10 cellular contexts compared by ENCODE assay signal in genomic region chr9:93154293-93154903, GRCh38. TPM values are rescaled to one million over a fixed set of nuclear protein-coding genes. Genes with fewer than 3 reads are reported as not detected.
A peak's percentile ranks its signal among the peaks of the same experiment; 100 is the strongest.
DNase-seq lines count a peak whose midpoint lies in the region; ATAC-seq, FAIRE-seq and TF ChIP-seq lines count a peak whose summit lies in the region.
"Had no signal": no experiment of that assay in that cellular context is flagged by ENCODE, and none has a peak within 500 bp of the region (broad histone marks: within the 10 kb centered on the region; RNA-seq: fewer than 3 reads in every experiment).

No MANE protein-coding gene starts in this region.

- H3K9me3 ChIP-seq in GM12878 (replicated peaks; ENCODE audit: control insufficient read depth, insufficient read depth, low read length) = no peaks in the 10 kb centered on the region; the same call in 1 of the 3 replicates

- TF ChIP-seq POLR2A in GM12878 (IDR thresholded peaks at IDR 0.05; ENCODE audit: low read depth, low read length) = no peak

- no peaks in the 10 kb centered on the region for H3K4me1 Mint-ChIP-seq in memory B cell

- BruUV-seq in GM12878 (replicated peaks; lab: Mats Ljungman, UMichigan) = no TSS peak

- no peak overlapping the region for H3K4me3 ChIP-seq in BJ (ENCODE audit: low read depth, low read length)
- no peak overlapping the region for H3K4me3 ChIP-seq in GM12864 (ENCODE audit: low read depth, low read length)
- H3K4me3 ChIP-seq in GM12878 = no peak overlapping the region

- H3K9ac ChIP-seq in GM12878 (ENCODE audit: control insufficient read depth, insufficient read depth, low read length) = no peak overlapping the region

- ATAC-seq in GM12878 (peak; percentile 28; the same call in 1 of the 3 replicates), memory B cell (ENCODE audit: low read depth) (peak; percentile 34), HG03025 (IDR thresholded peaks at IDR 0.05; ENCODE audit: low FRiP score, unreplicated experiment) (no peak)

- H3K4me3 Mint-ChIP-seq in memory B cell = no peak overlapping the region
- H3K4me3 Mint-ChIP-seq: stimulated activated naive CD8-positive, alpha-beta T cell treated with anti-CD3 and anti-CD28 coated beads, Interleukin-15, Interleukin-2, amounts not matched to agents 100 ng/mL and 50 ng/mL, for 24 hours had no signal

- no peak overlapping the region for H2AFZ ChIP-seq in GM12878 (ENCODE audit: control insufficient read depth, low read depth, low read length)

- peak; percentile 29; the same call in 1 of the 2 replicates for TF ChIP-seq RAD21 in GM12878 (IDR thresholded peaks at IDR 0.05; ENCODE audit: insufficient read depth, low read depth, low read length)

- SMC1A ChIA-PET in GM12878 (lab: Charles Lee; ENCODE audit: uncharacterized antibody, unreplicated experiment) = interaction anchor here (1.0 to 1.3 kb wide), 3 partner anchors 46 to 151 kb away, joined by 3 to 4 read pairs (median 3); no protein-coding TSS in a partner anchor

- no peaks in the 10 kb centered on the region for H3K36me3 Mint-ChIP-seq in memory B cell

- no peak for DNase-seq in BJ (ENCODE audit: low read depth)
- no peak for DNase-seq in GM12864 (ENCODE audit: low read depth)
- DNase-seq in NOMO-1 treated with DMSO at 0.1 percent for 48 hours (lab: John Stamatoyannopoulos, UW; ENCODE audit: unreplicated experiment) = peak; percentile 36
- DNase-seq in GM12878 (ENCODE audit: low read depth, low spot score) = no peak
- DNase-seq in memory B cell (ENCODE audit: low spot score in 2 of 2) = peak in 1 of 2 donors; percentile 28
- DNase-seq in NCI-H146 (lab: John Stamatoyannopoulos, UW) = no peak
- no peak for DNase-seq in NCI-H2171 treated with DMSO at 0.1 percent for 48 hours (lab: John Stamatoyannopoulos, UW)

- H3K79me2 ChIP-seq in GM12878 (ENCODE audit: control insufficient read depth, insufficient read depth, low read length) = no peaks in the 10 kb centered on the region

- no peak for TF ChIP-seq EP300 in GM12878 (IDR thresholded peaks at IDR 0.05; ENCODE audit: borderline replicate concordance in 1 of 2, control insufficient read depth in 1 of 2, low read depth in 2 of 2, low read length in 2 of 2)

- no peaks in the 10 kb centered on the region for H3K36me3 ChIP-seq in BJ (ENCODE audit: control insufficient read depth, insufficient read depth, low read length)
- no peaks in the 10 kb centered on the region for H3K36me3 ChIP-seq in GM12878 (ENCODE audit: control insufficient read depth in 2 of 2, insufficient read depth in 2 of 2, low read length in 1 of 2)

- POLR2A ChIA-PET in BJ (lab: Charles Lee) = no interaction called here
- POLR2A ChIA-PET in GM12878 (lab: Charles Lee) = no interaction called here

- CTCF ChIA-PET in BJ (lab: Yijun Ruan, JAX) (interaction anchor here (0.5 to 2.2 kb wide), 11 partner anchors 9 to 148 kb away, joined by 3 to 17 read pairs (median 3); no protein-coding TSS in a partner anchor), GM12878 (lab: Yijun Ruan, JAX) (interaction anchor here (0.6 to 3.5 kb wide), 18 partner anchors 9 to 412 kb away, joined by 3 to 16 read pairs (median 4); no protein-coding TSS in a partner anchor)

- H3K27ac ChIP-seq in GM12878 (ENCODE audit: control insufficient read depth, insufficient read depth) = no peak overlapping the region

- peaks cover 5% of the 10 kb centered on the region for H3K4me1 ChIP-seq in GM12878 (ENCODE audit: control insufficient read depth, insufficient read depth, low read length)

- no peaks in the 10 kb centered on the region for H3K27me3 Mint-ChIP-seq in memory B cell
- H3K27me3 Mint-ChIP-seq: stimulated activated naive CD8-positive, alpha-beta T cell treated with anti-CD3 and anti-CD28 coated beads, Interleukin-15, Interleukin-2, amounts not matched to agents 100 ng/mL and 50 ng/mL, for 24 hours had no signal

- H3K9me3 Mint-ChIP-seq in memory B cell = no peaks in the 10 kb centered on the region
- H3K9me3 Mint-ChIP-seq: stimulated activated naive CD8-positive, alpha-beta T cell treated with anti-CD3 and anti-CD28 coated beads, Interleukin-15, Interleukin-2, amounts not matched to agents 100 ng/mL and 50 ng/mL, for 24 hours had no signal

- 81% methylated on average over 14 of the region's 14 CpGs for WGBS in GM12878 (ENCODE audit: insufficient coverage, insufficient replicate concordance, low lambda C conversion rate, missing lambda C conversion rate)

- no peaks in the 10 kb centered on the region for H4K20me1 ChIP-seq in GM12878 (ENCODE audit: control insufficient read depth, insufficient read depth)

- in situ Hi-C loops in GM12878 (cut with MboI) = no loop called here

- intact Hi-C loops in GM12878 (cut with micrococcal nuclease; ENCODE audit: unreplicated experiment) = loop anchor here (2.0 kb wide), 1 partner anchor 46 kb away; no protein-coding TSS in a partner anchor

- H3K27ac Mint-ChIP-seq in memory B cell = no peak overlapping the region
- H3K27ac Mint-ChIP-seq: stimulated activated naive CD8-positive, alpha-beta T cell treated with anti-CD3 and anti-CD28 coated beads, Interleukin-15, Interleukin-2, amounts not matched to agents 100 ng/mL and 50 ng/mL, for 24 hours had no signal

- H3K27me3 ChIP-seq in BJ (ENCODE audit: control insufficient read depth, insufficient read depth, low read length) = no peaks in the 10 kb centered on the region; the same call in 1 of the 2 replicates
- no peaks in the 10 kb centered on the region for H3K27me3 ChIP-seq in GM12878 (replicated peaks in 1 of 2; ENCODE audit: control insufficient read depth in 2 of 2, insufficient read depth in 2 of 2, low read length in 1 of 2)

- TF ChIP-seq CTCF in BJ (IDR thresholded peaks at IDR 0.05; ENCODE audit: insufficient read depth, low read depth, low read length) (peak; percentile 59), GM12864 (IDR thresholded peaks at IDR 0.05; ENCODE audit: low read depth, low read length, missing control alignments) (peak; percentile 64), GM12878 (IDR thresholded peaks at IDR 0.05 in 2 of 3, conservative IDR thresholded peaks at IDR 0.05 in 1 of 3; ENCODE audit: control insufficient read depth in 2 of 3, extremely low read depth in 1 of 3, insufficient read depth in 1 of 3, low read depth in 3 of 3, low read length in 3 of 3) (peak; percentile 47 to 71 (median 64))

- no peak overlapping the region for H3K4me2 ChIP-seq in GM12878 (ENCODE audit: control insufficient read depth, insufficient read depth)

- FAIRE-seq in GM12878 (lab: Jason Lieb, UNC) = no peak

- RAD21 ChIA-PET in GM12878 (lab: Charles Lee; ENCODE audit: unreplicated experiment) = no interaction called here

RNA-seq across cellular contexts. Expression of gene NINJ1, which starts 20.3 kb away (rescaled TPM):
- polyA plus RNA-seq in BJ (2011; rRNA removed) = 32.3 and 53.9 TPM in 2 replicates
- 16.9 and 20.7 TPM in 2 replicates for polyA minus RNA-seq in BJ (2011; rRNA and poly(A)+ RNA removed)
- 38.5 and 41.6 TPM in 2 replicates for total RNA-seq in GM12878 (2013; cell fraction: nucleolus; rRNA removed)
- total RNA-seq in GM12878 (2014; rRNA removed) = 18.6 and 23.0 TPM in 2 replicates
- 8.0 TPM in 2 replicates for total RNA-seq in GM12878 (2014; rRNA removed; fragmentation: Illumina TruSeq; extraction: Trizol)
- 15.1 and 16.6 TPM in 2 replicates for total RNA-seq in GM12878 (2021)
- 13.3 TPM for polyA plus RNA-seq in GM12878 (2011; ENCODE audit: low read depth)
- 12.7 and 33.5 TPM in 2 replicates for polyA plus RNA-seq in GM12878 (2011; rRNA removed)
- 55.7 and 66.8 TPM in 2 replicates for polyA plus RNA-seq in GM12878 (2011; cell fraction: cytosol; rRNA removed)
- 48.8 and 50.5 TPM in 2 replicates for polyA plus RNA-seq in GM12878 (2011; cell fraction: nucleus; rRNA removed)
- polyA plus RNA-seq in GM12878 (2012) = 25.3 and 27.1 TPM in 2 replicates
- polyA plus RNA-seq in GM12878 (2014; fragmentation: Illumina TruSeq; extraction: Trizol) = 2.5 and 8.7 TPM in 2 replicates
- polyA plus RNA-seq in GM12878 (2014; fragmentation: Nextera tagmentation; extraction: Ambion mirVana) = 1 to 10 TPM in 1 of 2 experiments, under 1 TPM in 1; 0.64 to 2.5 TPM
- polyA plus RNA-seq in GM12878 (2014; rRNA removed) = 23.7 and 27.5 TPM in 2 replicates
- 10 to 100 TPM; 19.1 to 19.3 TPM for polyA plus RNA-seq in GM12878 (2016; fragmentation: Nextera tagmentation; extraction: Ambion mirVana)
- 21.6 and 36.2 TPM in 2 replicates for polyA minus RNA-seq in GM12878 (2011; rRNA and poly(A)+ RNA removed)
- polyA minus RNA-seq in GM12878 (2011; cell fraction: cytosol; rRNA and poly(A)+ RNA removed) = 14.6 and 15.7 TPM in 2 replicates
- polyA minus RNA-seq in GM12878 (2011; cell fraction: nucleus; rRNA and poly(A)+ RNA removed) = 8.0 and 14.3 TPM in 2 replicates

RNA-seq across cellular contexts. Expression of gene WNK2, which starts 29.5 kb away (rescaled TPM):
- polyA plus RNA-seq in BJ (2011; rRNA removed) = not detected in 2 replicates
- polyA minus RNA-seq in BJ (2011; rRNA and poly(A)+ RNA removed) = not detected in 2 replicates
- total RNA-seq in GM12878 (2013; cell fraction: nucleolus; rRNA removed) = not detected in 2 replicates
- not detected in 2 replicates for total RNA-seq in GM12878 (2014; rRNA removed)
- total RNA-seq in GM12878 (2014; rRNA removed; fragmentation: Illumina TruSeq; extraction: Trizol) = not detected in 2 replicates
- 0.08 and 0.15 TPM in 2 replicates for total RNA-seq in GM12878 (2021)
- not detected for polyA plus RNA-seq in GM12878 (2011; ENCODE audit: low read depth)
- not detected in 2 replicates for polyA plus RNA-seq in GM12878 (2011; rRNA removed)
- 0.01 TPM in 1 of 2 replicates, not detected in the other for polyA plus RNA-seq in GM12878 (2011; cell fraction: cytosol; rRNA removed)
- polyA plus RNA-seq in GM12878 (2011; cell fraction: nucleus; rRNA removed) = not detected in 2 replicates
- polyA plus RNA-seq in GM12878 (2012) = not detected in 2 replicates
- polyA plus RNA-seq in GM12878 (2014; fragmentation: Illumina TruSeq; extraction: Trizol) = not detected in 2 replicates
- polyA plus RNA-seq in GM12878 (2014; fragmentation: Nextera tagmentation; extraction: Ambion mirVana) = not detected
- polyA plus RNA-seq in GM12878 (2014; rRNA removed) = not detected in 2 replicates
- not detected for polyA plus RNA-seq in GM12878 (2016; fragmentation: Nextera tagmentation; extraction: Ambion mirVana)
- polyA minus RNA-seq in GM12878 (2011; rRNA and poly(A)+ RNA removed) = not detected in 2 replicates
- not detected in 2 replicates for polyA minus RNA-seq in GM12878 (2011; cell fraction: cytosol; rRNA and poly(A)+ RNA removed)
- not detected in 2 replicates for polyA minus RNA-seq in GM12878 (2011; cell fraction: nucleus; rRNA and poly(A)+ RNA removed)
- total RNA-seq: LHCN-M2 had no signal

RNA-seq across cellular contexts. Expression of gene CARD19, which starts 58.4 kb away (rescaled TPM):
- polyA plus RNA-seq in BJ (2011; rRNA removed) (56.0 and 69.3 TPM in 2 replicates), GM12878 (2011; rRNA removed) (8.6 and 18.3 TPM in 2 replicates), GM12878 (2014; fragmentation: Illumina TruSeq; extraction: Trizol) (0.49 and 6.3 TPM in 2 replicates), GM12878 (2014; fragmentation: Nextera tagmentation; extraction: Ambion mirVana) (1 to 10 TPM in 1 of 2 experiments, under 1 TPM in 1; 0.61 to 3.3 TPM), GM12878 (2014; rRNA removed) (38.8 and 44.1 TPM in 2 replicates), GM12878 (2016; fragmentation: Nextera tagmentation; extraction: Ambion mirVana) (10 to 100 TPM; 23.3 to 27.7 TPM)
- 16.4 and 28.3 TPM in 2 replicates for polyA minus RNA-seq in BJ (2011; rRNA and poly(A)+ RNA removed)
- total RNA-seq in GM12878 (2013; cell fraction: nucleolus; rRNA removed) = 9.7 and 10.4 TPM in 2 replicates
- total RNA-seq in GM12878 (2014; rRNA removed) (40.8 and 41.6 TPM in 2 replicates), GM12878 (2014; rRNA removed; fragmentation: Illumina TruSeq; extraction: Trizol) (12.0 and 13.3 TPM in 2 replicates), GM12878 (2021) (21.6 and 21.8 TPM in 2 replicates)
- 4.0 TPM for polyA plus RNA-seq in GM12878 (2011; ENCODE audit: low read depth)
- polyA plus RNA-seq in GM12878 (2011; cell fraction: cytosol; rRNA removed) = 34.4 and 49.8 TPM in 2 replicates
- 47.7 and 53.9 TPM in 2 replicates for polyA plus RNA-seq in GM12878 (2011; cell fraction: nucleus; rRNA removed)
- polyA plus RNA-seq in GM12878 (2012) = 11.9 and 12.2 TPM in 2 replicates
- 7.7 and 10.7 TPM in 2 replicates for polyA minus RNA-seq in GM12878 (2011; rRNA and poly(A)+ RNA removed)
- polyA minus RNA-seq in GM12878 (2011; cell fraction: cytosol; rRNA and poly(A)+ RNA removed) = 6.0 and 6.9 TPM in 2 replicates
- polyA minus RNA-seq in GM12878 (2011; cell fraction: nucleus; rRNA and poly(A)+ RNA removed) = 6.8 and 12.7 TPM in 2 replicates
